1 cellular context compared by ENCODE assay signal in genomic region chr15:40334541-40334940, GRCh38.
TF ChIP-seq lines count a peak whose summit lies in the region.

No MANE protein-coding gene starts in this region.

TF ChIP-seq in WTC11, 78 proteins besides CTCF, POLR2A, EP300 and RAD21 (continued from another document):
- no peak for TF ChIP-seq ZNF512 (CRISPR knock-in tag; IDR thresholded peaks at IDR 0.05; ENCODE audit: borderline replicate concordance)
- no peak for TF ChIP-seq JUN (CRISPR knock-in tag; IDR thresholded peaks at IDR 0.05)
- TF ChIP-seq NR1H2 (CRISPR knock-in tag; IDR thresholded peaks at IDR 0.05), result no peak
- no peak for TF ChIP-seq ERG (CRISPR knock-in tag; IDR thresholded peaks at IDR 0.05)
- TF ChIP-seq GRHL2 (CRISPR knock-in tag; IDR thresholded peaks at IDR 0.05; ENCODE audit: insufficient replicate concordance, severe bottlenecking), result no peak
- no peak for TF ChIP-seq ZSCAN18 (CRISPR knock-in tag; IDR thresholded peaks at IDR 0.05)
- no peak for TF ChIP-seq TEAD4 (CRISPR knock-in tag; IDR thresholded peaks at IDR 0.05)
- TF ChIP-seq FOXP1 (CRISPR knock-in tag; IDR thresholded peaks at IDR 0.05; ENCODE audit: borderline replicate concordance), result no peak
